In the genomic region with DNA sequence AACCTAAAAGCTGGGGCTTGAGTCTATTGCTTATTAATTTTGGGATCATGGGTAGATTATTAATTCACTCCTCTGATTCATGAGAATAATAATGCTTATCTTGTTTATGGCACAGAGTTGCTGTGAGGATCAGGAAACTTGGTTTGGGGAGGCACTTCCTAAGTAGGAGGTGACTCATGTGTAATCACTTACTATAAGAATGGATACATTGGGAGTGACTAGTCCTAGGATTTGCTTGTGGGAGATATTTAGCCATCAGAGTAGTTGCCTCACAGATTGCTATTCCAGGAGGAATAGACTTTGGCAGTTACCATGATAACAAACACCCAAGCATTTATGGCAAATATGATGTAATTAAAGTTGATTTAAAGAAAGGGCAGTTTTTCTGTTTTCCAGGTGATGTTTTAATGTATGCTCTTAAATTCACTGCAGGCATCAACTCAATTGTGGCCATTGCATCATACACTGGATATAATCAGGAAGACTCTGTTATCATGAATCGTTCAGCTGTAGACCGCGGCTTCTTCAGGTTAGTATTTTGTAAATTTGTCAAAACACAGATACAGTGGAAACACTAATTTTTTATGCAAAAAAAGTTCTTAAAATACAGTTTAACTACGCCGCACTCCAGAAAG, we compare ENCODE assay signal across 1 cellular context.
A peak's percentile ranks its signal among the peaks of the same experiment; 100 is the strongest.
TF ChIP-seq lines count a peak whose summit lies in the region.

No MANE protein-coding gene starts in this region.

TF ChIP-seq in K562, 482 proteins besides CTCF, POLR2A, EP300 and RAD21:
- TF ChIP-seq E2F4 (CRISPR knock-in tag; IDR thresholded peaks at IDR 0.05; ENCODE audit: low read depth) (no peak), RNF2 (IDR thresholded peaks at IDR 0.05) (no peak), NFIC (IDR thresholded peaks at IDR 0.05) (no peak), ZNF589 (CRISPR knock-in tag; IDR thresholded peaks at IDR 0.05; ENCODE audit: low read depth) (no peak), EZH2 (IDR thresholded peaks at IDR 0.05; ENCODE audit: borderline replicate concordance, low read depth, low read length) (no peak), SMAD1 (IDR thresholded peaks at IDR 0.05; ENCODE audit: low read depth, low read length, partially characterized antibody) (no peak), ZNF143 (CRISPR knock-in tag; IDR thresholded peaks at IDR 0.05) (no peak), FOSL1 (tag; conservative IDR thresholded peaks at IDR 0.05) (peak; percentile 22; the same call in 1 of the 2 replicates), CEBPB (tag; IDR thresholded peaks at IDR 0.05) (0 out of 2 replicates have a peak, but pooled peaks have one; percentile 7), SMAD4 (CRISPR knock-in tag; conservative IDR thresholded peaks at IDR 0.05) (no peak), CEBPG (CRISPR knock-in tag; IDR thresholded peaks at IDR 0.05) (no peak), CEBPG (tag; conservative IDR thresholded peaks at IDR 0.05 in 1 of 2, IDR thresholded peaks at IDR 0.05 in 1 of 2) (peak in 1 of 2 experiments; percentile 76; a peak in 3 of 4 replicates), ZNF146 (CRISPR knock-in tag; IDR thresholded peaks at IDR 0.05; ENCODE audit: unreplicated experiment) (no peak), NFXL1 (CRISPR knock-in tag; IDR thresholded peaks at IDR 0.05) (no peak)
- TF ChIP-seq, protein P1, sequence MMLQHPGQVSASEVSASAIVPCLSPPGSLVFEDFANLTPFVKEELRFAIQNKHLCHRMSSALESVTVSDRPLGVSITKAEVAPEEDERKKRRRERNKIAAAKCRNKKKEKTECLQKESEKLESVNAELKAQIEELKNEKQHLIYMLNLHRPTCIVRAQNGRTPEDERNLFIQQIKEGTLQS (IDR thresholded peaks at IDR 0.05), result peak; percentile 55; the same call in 1 of the 2 replicates
- TF ChIP-seq, protein P1 (CRISPR knock-in tag; conservative IDR thresholded peaks at IDR 0.05), result no peak
- TF ChIP-seq, protein P2, sequence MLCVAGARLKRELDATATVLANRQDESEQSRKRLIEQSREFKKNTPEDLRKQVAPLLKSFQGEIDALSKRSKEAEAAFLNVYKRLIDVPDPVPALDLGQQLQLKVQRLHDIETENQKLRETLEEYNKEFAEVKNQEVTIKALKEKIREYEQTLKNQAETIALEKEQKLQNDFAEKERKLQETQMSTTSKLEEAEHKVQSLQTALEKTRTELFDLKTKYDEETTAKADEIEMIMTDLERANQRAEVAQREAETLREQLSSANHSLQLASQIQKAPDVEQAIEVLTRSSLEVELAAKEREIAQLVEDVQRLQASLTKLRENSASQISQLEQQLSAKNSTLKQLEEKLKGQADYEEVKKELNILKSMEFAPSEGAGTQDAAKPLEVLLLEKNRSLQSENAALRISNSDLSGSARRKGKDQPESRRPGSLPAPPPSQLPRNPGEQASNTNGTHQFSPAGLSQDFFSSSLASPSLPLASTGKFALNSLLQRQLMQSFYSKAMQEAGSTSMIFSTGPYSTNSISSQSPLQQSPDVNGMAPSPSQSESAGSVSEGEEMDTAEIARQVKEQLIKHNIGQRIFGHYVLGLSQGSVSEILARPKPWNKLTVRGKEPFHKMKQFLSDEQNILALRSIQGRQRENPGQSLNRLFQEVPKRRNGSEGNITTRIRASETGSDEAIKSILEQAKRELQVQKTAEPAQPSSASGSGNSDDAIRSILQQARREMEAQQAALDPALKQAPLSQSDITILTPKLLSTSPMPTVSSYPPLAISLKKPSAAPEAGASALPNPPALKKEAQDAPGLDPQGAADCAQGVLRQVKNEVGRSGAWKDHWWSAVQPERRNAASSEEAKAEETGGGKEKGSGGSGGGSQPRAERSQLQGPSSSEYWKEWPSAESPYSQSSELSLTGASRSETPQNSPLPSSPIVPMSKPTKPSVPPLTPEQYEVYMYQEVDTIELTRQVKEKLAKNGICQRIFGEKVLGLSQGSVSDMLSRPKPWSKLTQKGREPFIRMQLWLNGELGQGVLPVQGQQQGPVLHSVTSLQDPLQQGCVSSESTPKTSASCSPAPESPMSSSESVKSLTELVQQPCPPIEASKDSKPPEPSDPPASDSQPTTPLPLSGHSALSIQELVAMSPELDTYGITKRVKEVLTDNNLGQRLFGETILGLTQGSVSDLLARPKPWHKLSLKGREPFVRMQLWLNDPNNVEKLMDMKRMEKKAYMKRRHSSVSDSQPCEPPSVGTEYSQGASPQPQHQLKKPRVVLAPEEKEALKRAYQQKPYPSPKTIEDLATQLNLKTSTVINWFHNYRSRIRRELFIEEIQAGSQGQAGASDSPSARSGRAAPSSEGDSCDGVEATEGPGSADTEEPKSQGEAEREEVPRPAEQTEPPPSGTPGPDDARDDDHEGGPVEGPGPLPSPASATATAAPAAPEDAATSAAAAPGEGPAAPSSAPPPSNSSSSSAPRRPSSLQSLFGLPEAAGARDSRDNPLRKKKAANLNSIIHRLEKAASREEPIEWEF (CRISPR knock-in tag; IDR thresholded peaks at IDR 0.05), result no peak
- TF ChIP-seq, protein P3, sequence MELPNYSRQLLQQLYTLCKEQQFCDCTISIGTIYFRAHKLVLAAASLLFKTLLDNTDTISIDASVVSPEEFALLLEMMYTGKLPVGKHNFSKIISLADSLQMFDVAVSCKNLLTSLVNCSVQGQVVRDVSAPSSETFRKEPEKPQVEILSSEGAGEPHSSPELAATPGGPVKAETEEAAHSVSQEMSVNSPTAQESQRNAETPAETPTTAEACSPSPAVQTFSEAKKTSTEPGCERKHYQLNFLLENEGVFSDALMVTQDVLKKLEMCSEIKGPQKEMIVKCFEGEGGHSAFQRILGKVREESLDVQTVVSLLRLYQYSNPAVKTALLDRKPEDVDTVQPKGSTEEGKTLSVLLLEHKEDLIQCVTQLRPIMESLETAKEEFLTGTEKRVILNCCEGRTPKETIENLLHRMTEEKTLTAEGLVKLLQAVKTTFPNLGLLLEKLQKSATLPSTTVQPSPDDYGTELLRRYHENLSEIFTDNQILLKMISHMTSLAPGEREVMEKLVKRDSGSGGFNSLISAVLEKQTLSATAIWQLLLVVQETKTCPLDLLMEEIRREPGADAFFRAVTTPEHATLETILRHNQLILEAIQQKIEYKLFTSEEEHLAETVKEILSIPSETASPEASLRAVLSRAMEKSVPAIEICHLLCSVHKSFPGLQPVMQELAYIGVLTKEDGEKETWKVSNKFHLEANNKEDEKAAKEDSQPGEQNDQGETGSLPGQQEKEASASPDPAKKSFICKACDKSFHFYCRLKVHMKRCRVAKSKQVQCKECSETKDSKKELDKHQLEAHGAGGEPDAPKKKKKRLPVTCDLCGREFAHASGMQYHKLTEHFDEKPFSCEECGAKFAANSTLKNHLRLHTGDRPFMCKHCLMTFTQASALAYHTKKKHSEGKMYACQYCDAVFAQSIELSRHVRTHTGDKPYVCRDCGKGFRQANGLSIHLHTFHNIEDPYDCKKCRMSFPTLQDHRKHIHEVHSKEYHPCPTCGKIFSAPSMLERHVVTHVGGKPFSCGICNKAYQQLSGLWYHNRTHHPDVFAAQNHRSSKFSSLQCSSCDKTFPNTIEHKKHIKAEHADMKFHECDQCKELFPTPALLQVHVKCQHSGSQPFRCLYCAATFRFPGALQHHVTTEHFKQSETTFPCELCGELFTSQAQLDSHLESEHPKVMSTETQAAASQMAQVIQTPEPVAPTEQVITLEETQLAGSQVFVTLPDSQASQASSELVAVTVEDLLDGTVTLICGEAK (IDR thresholded peaks at IDR 0.05), result no peak
- TF ChIP-seq, protein P3 (CRISPR knock-in tag; IDR thresholded peaks at IDR 0.05), result no peak
